Comparison of ENCODE assay signal across 8 cellular contexts in genomic region chr4:85725727-85726170, GRCh38.
A peak's percentile ranks its signal among the peaks of the same experiment; 100 is the strongest.
DNase-seq lines count a peak whose midpoint lies in the region; ATAC-seq, FAIRE-seq and TF ChIP-seq lines count a peak whose summit lies in the region.

No MANE protein-coding gene starts in this region.

- no peak for ATAC-seq in WTC11

- peak overlapping the region; percentile 67 for H3K27ac ChIP-seq in substantia nigra (ENCODE audit: low read depth, low read length, poor library complexity, severe bottlenecking)

- H3K27me3 Mint-ChIP-seq in WTC11 (ENCODE audit: low read depth) = no peaks in the 10 kb centered on the region

- POLR2A ChIA-PET in WTC11 (lab: Charles Lee) = no interaction called here

- no peaks in the 10 kb centered on the region for H3K9me3 Mint-ChIP-seq in WTC11

- no peaks in the 10 kb centered on the region for H3K4me1 Mint-ChIP-seq in WTC11

- no peak for TF ChIP-seq CTCF in fibroblast of the aortic adventitia (IDR thresholded peaks at IDR 0.05; ENCODE audit: insufficient read depth, low read length)
- TF ChIP-seq CTCF in WTC11 (IDR thresholded peaks at IDR 0.05) = no peak

- no peak for TF ChIP-seq POLR2A in GM12891 (IDR thresholded peaks at IDR 0.05; ENCODE audit: low read depth, low read length)

- CTCF ChIA-PET in WTC11 (lab: Charles Lee) = no interaction called here

- H3K4me3 Mint-ChIP-seq in WTC11 = no peak overlapping the region

- no peak overlapping the region for H3K4me3 ChIP-seq in fibroblast of the aortic adventitia (ENCODE audit: low read depth, low read length)

- FAIRE-seq in GM12891 (lab: Jason Lieb, UNC) = peak; percentile 91

- H3K36me3 Mint-ChIP-seq in WTC11 = no peaks in the 10 kb centered on the region

- H3K27ac Mint-ChIP-seq in WTC11 = no peak overlapping the region

- DNase-seq in GM12891 (ENCODE audit: insufficient read length, low spot score) (no peak), HCEC 1CT (peak; percentile 17), MV-4-11 (lab: John Stamatoyannopoulos, UW) (peak; percentile 93), fibroblast of the aortic adventitia (ENCODE audit: low read depth) (peak; percentile 44), substantia nigra (lab: John Stamatoyannopoulos, UW) (peak in 4 of 49 donors; percentile 5 to 39 (median 20)), WTC11 (ENCODE audit: low spot score) (no peak), glomerular visceral epithelial cell (ENCODE audit: extremely low spot score) (no peak)
- DNase-seq in stimulated activated CD4-positive, alpha-beta T cell treated with anti-CD3 and anti-CD28 coated beads, Interleukin-4, amount 100 ng/mL, for 1 hour = no peak

TF ChIP-seq in GM12891, 5 proteins besides CTCF, POLR2A, EP300 and RAD21:
- peak; percentile 100 for TF ChIP-seq SPI1 (IDR thresholded peaks at IDR 0.05; ENCODE audit: low read depth, low read length)
- no peak for TF ChIP-seq PAX5 (IDR thresholded peaks at IDR 0.05; ENCODE audit: insufficient read depth, low read length, severe bottlenecking)

TF ChIP-seq in WTC11, 78 proteins besides CTCF, POLR2A, EP300 and RAD21:
- TF ChIP-seq STAT6 (CRISPR knock-in tag; conservative IDR thresholded peaks at IDR 0.05; ENCODE audit: low read depth) = no peak
TF ChIP-seq in WTC11: peak in this region for 0.

Comparison
In these comparisons a context has a peak if more than half of its experiments do, and no peak if none do; other contexts are left out.
1. DNase-seq: peak in HCEC 1CT (single experiment), MV-4-11 (single experiment) and fibroblast of the aortic adventitia (single experiment); none in GM12891 (single experiment), stimulated activated CD4-positive, alpha-beta T cell treated with anti-CD3 and anti-CD28 coated beads, Interleukin-4, amount 100 ng/mL, for 1 hour (single experiment), WTC11 (single experiment) and glomerular visceral epithelial cell (single experiment).